ENCODE assay signal across 8 cellular contexts in genomic region chr1:95117207-95118018, GRCh38. TPM values are rescaled to one million over a fixed set of nuclear protein-coding genes. Genes with fewer than 3 reads are reported as not detected.
DNase-seq lines count a peak whose midpoint lies in the region; ATAC-seq and TF ChIP-seq lines count a peak whose summit lies in the region.

TSS of gene TLCD4 (plus strand) at chr1:95117355. CDS start at chr1:95143902, 26,547 bp downstream.

- H3K27me3 ChIP-seq in muscle layer of colon (ENCODE audit: control insufficient read depth in 1 of 2, insufficient read depth in 2 of 2, low read length in 2 of 2) (no peaks in the 10 kb centered on the region), testis (no peaks in the 10 kb centered on the region)

- no peak for TF ChIP-seq POLR2A in testis (IDR thresholded peaks at IDR 0.05)

- peak; percentile 10 to 63 (median 26) for DNase-seq in stimulated activated naive CD4-positive, alpha-beta T cell (lab: John Stamatoyannopoulos, UW)
- no peak for DNase-seq in stimulated activated naive CD4-positive, alpha-beta T cell treated with Interleukin-2 at 50 U/mL for 16 hours (lab: John Stamatoyannopoulos, UW)
- DNase-seq in NCI-H526 (lab: John Stamatoyannopoulos, UW), result peak; percentile 47 to 87
- DNase-seq in activated T-cell treated with anti-CD3 and anti-CD28 coated beads for 24 hours (ENCODE audit: low read depth), result peak; percentile 1
- peak; percentile 70 for DNase-seq in testis

- 1% methylated on average over 45 of the region's 108 CpGs; no CpG with 5 or more reads in 1 of the 2 donors for WGBS in testis, 2 donors

- H3K4me3 ChIP-seq in muscle layer of colon (ENCODE audit: low read depth in 1 of 2, low read length in 2 of 2) (peak within 1 kb of the TSS; percentile 82 to 89), testis (peak within 1 kb of the TSS; percentile 62 to 80)

- TF ChIP-seq CTCF in testis (IDR thresholded peaks at IDR 0.05), result no peak

- H3K36me3 ChIP-seq in muscle layer of colon (ENCODE audit: insufficient read depth, low read length), result no peaks in the 10 kb centered on the region
- no peaks in the 10 kb centered on the region for H3K36me3 ChIP-seq in testis (ENCODE audit: low read depth, missing control alignments)

- H3K4me1 ChIP-seq in muscle layer of colon (ENCODE audit: insufficient read depth, low read length) (peaks cover 12% of the 10 kb centered on the region), testis (peaks cover 4% of the 10 kb centered on the region)

- peak within 1 kb of the TSS; percentile 64 for H3K9ac ChIP-seq in muscle layer of colon (ENCODE audit: low read length)

- ATAC-seq in HG03066 (IDR thresholded peaks at IDR 0.05; ENCODE audit: low read depth, unreplicated experiment), result peak; percentile 45
- peak; percentile 71 for ATAC-seq in esophagus mucosa

- intact Hi-C loops in testis (cut with DNase I; ENCODE audit: low total_unique reads), result no loop called here

- H3K27ac ChIP-seq in muscle layer of colon (ENCODE audit: low read depth, low read length) (peak within 1 kb of the TSS; percentile 32), testis (peak within 1 kb of the TSS; percentile 48 to 77)

- H3K9me3 ChIP-seq in muscle layer of colon (ENCODE audit: low read length) (no peaks in the 10 kb centered on the region), testis (no peaks in the 10 kb centered on the region)

RNA-seq across cellular contexts. Expression of gene TLCD4, which starts in this region (rescaled TPM):
- total RNA-seq in esophagus mucosa (0.32 TPM), testis (10 to 100 TPM in 1 of 2 donors, 1 to 10 TPM in 1; 7.2 to 25.2 TPM)
- polyA plus RNA-seq in testis (ENCODE audit: insufficient read depth, low read depth, low replicate concordance), result 8.3 TPM

Comparison
In these comparisons a context has a peak if more than half of its experiments do, and no peak if none do; other contexts are left out.
1. Peak in ATAC-seq in esophagus mucosa; RNA of the gene not detected or under 1 TPM.